16 cellular contexts compared by ENCODE assay signal in the genomic region with DNA sequence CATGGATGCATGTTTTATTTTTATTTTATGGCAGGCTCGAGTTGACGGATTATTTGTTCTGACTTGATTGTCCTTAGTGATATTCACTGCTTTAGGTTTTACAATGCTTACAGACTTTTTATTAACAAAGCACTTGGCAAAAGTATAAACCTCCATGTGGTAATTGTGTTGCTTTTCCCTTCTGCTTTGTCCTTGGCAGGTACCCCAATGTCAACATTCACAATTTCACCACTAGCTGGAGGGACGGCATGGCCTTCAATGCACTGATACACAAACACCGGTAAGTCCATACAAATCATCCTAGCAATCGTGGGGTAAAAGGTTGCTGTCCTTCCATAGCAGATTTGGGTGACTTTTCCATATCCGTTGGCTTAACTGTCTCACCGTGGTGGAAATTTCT.
A peak's percentile ranks its signal among the peaks of the same experiment; 100 is the strongest.
DNase-seq lines count a peak whose midpoint lies in the region; ATAC-seq and TF ChIP-seq lines count a peak whose summit lies in the region.
"Had no signal": no experiment of that assay in that cellular context is flagged by ENCODE, and none has a peak within 500 bp of the region (broad histone marks: within the 10 kb centered on the region; RNA-seq: fewer than 3 reads in every experiment).

No MANE protein-coding gene starts in this region.

- no peak overlapping the region for H3K4me3 ChIP-seq in gastroesophageal sphincter
- no peak overlapping the region for H3K4me3 ChIP-seq in upper lobe of left lung

- ATAC-seq in activated naive CD8-positive, alpha-beta T cell treated with anti-CD3 and anti-CD28 coated beads, Interleukin-2, amount 50 U/mL, for 24 hours = no peak
- peak; percentile 70 for ATAC-seq in gastroesophageal sphincter
- no peak for ATAC-seq in upper lobe of left lung (ENCODE audit: low FRiP score in 2 of 2)
- ATAC-seq in GM19397 (IDR thresholded peaks at IDR 0.05; ENCODE audit: unreplicated experiment) = no peak

- H3K4me3 Mint-ChIP-seq in activated naive CD8-positive, alpha-beta T cell = no peak overlapping the region
- no peak overlapping the region for H3K4me3 Mint-ChIP-seq in activated naive CD8-positive, alpha-beta T cell treated with anti-CD3 and anti-CD28 coated beads, Interleukin-2, amount 50 U/mL, for 24 hours
- H3K4me3 Mint-ChIP-seq in nephron progenitor cell = no peak overlapping the region

- H3K36me3 Mint-ChIP-seq in activated naive CD8-positive, alpha-beta T cell = peaks cover 8% of the 10 kb centered on the region
- H3K36me3 Mint-ChIP-seq in activated naive CD8-positive, alpha-beta T cell treated with anti-CD3 and anti-CD28 coated beads, Interleukin-2, amount 50 U/mL, for 24 hours (ENCODE audit: low read depth) = peaks cover 37% of the 10 kb centered on the region
- peaks cover 61% of the 10 kb centered on the region for H3K36me3 Mint-ChIP-seq in nephron progenitor cell (ENCODE audit: low read depth)

- peak overlapping the region in 3 of 4 donors; percentile 29 to 70 (median 55) for H3K27ac ChIP-seq in gastroesophageal sphincter
- H3K27ac ChIP-seq in upper lobe of left lung = peak overlapping the region in 3 of 4 donors; percentile 7 to 80 (median 76)

- peak overlapping the region; percentile 54 for H3K27ac Mint-ChIP-seq in activated naive CD8-positive, alpha-beta T cell
- no peak overlapping the region for H3K27ac Mint-ChIP-seq in activated naive CD8-positive, alpha-beta T cell treated with anti-CD3 and anti-CD28 coated beads, Interleukin-2, amount 50 U/mL, for 24 hours
- H3K27ac Mint-ChIP-seq in nephron progenitor cell = peak overlapping the region; percentile 35

- no peaks in the 10 kb centered on the region for H3K9me3 Mint-ChIP-seq in activated naive CD8-positive, alpha-beta T cell (ENCODE audit: low read depth)
- H3K9me3 Mint-ChIP-seq in activated naive CD8-positive, alpha-beta T cell treated with anti-CD3 and anti-CD28 coated beads, Interleukin-2, amount 50 U/mL, for 24 hours = no peaks in the 10 kb centered on the region
- H3K9me3 Mint-ChIP-seq in nephron progenitor cell = no peaks in the 10 kb centered on the region

- TF ChIP-seq POLR2A in gastroesophageal sphincter (IDR thresholded peaks at IDR 0.05) (no peak), upper lobe of left lung (IDR thresholded peaks at IDR 0.05) (no peak)

- peaks cover 38% of the 10 kb centered on the region for H3K4me1 Mint-ChIP-seq in activated naive CD8-positive, alpha-beta T cell (ENCODE audit: low read depth)
- peaks cover 23% of the 10 kb centered on the region for H3K4me1 Mint-ChIP-seq in activated naive CD8-positive, alpha-beta T cell treated with anti-CD3 and anti-CD28 coated beads, Interleukin-2, amount 50 U/mL, for 24 hours
- H3K4me1 Mint-ChIP-seq in nephron progenitor cell = peaks cover 20% of the 10 kb centered on the region

- TF ChIP-seq EP300 in gastroesophageal sphincter (IDR thresholded peaks at IDR 0.05) = no peak
- TF ChIP-seq EP300 in upper lobe of left lung (IDR thresholded peaks at IDR 0.05) = no peak

- H3K36me3 ChIP-seq in gastroesophageal sphincter = peaks cover 4 to 58% of the 10 kb centered on the region in 2 donors
- H3K36me3 ChIP-seq in upper lobe of left lung = peaks cover 7 to 81% (median 45%) of the 10 kb centered on the region in 4 donors

- peak in 1 of 4 experiments; percentile 38 for TF ChIP-seq CTCF in gastroesophageal sphincter (IDR thresholded peaks at IDR 0.05)
- TF ChIP-seq CTCF in nephron progenitor cell (IDR thresholded peaks at IDR 0.05) = no peak
- TF ChIP-seq CTCF in upper lobe of left lung (IDR thresholded peaks at IDR 0.05) = no peak

- no peaks in the 10 kb centered on the region for H3K27me3 ChIP-seq in gastroesophageal sphincter
- no peaks in the 10 kb centered on the region for H3K27me3 ChIP-seq in upper lobe of left lung

- WGBS in gastroesophageal sphincter (ENCODE audit: low coverage in 1 of 2), 2 donors = 34 to 44% methylated on average over 6 to 7 of the region's 7 CpGs
- 71 to 72% methylated on average over 7 of the region's 7 CpGs for WGBS in upper lobe of left lung, 2 donors

- DNase-seq in activated naive CD8-positive, alpha-beta T cell treated with anti-CD3 and anti-CD28 coated beads, Interleukin-2, amount 50 U/mL, for 24 hours = no peak
- DNase-seq in nephron progenitor cell (no peak), upper lobe of left lung (no peak), SIG-M5 treated with dmso at 0.1 percent for 504 hours (lab: John Stamatoyannopoulos, UW; ENCODE audit: unreplicated experiment) (no peak), SIG-M5 (lab: John Stamatoyannopoulos, UW) (no peak)
- DNase-seq: 8988T, C1 segment of cervical spinal cord, H7, Karpas-422, NCI-H1105 treated with DMSO at 0.1 percent for 48 hours, NCI-H187 treated with DMSO at 0.1 percent for 48 hours, NCI-H2171, NCI-H82 had no signal

- no peaks in the 10 kb centered on the region for H3K27me3 Mint-ChIP-seq in activated naive CD8-positive, alpha-beta T cell
- no peaks in the 10 kb centered on the region for H3K27me3 Mint-ChIP-seq in activated naive CD8-positive, alpha-beta T cell treated with anti-CD3 and anti-CD28 coated beads, Interleukin-2, amount 50 U/mL, for 24 hours
- no peaks in the 10 kb centered on the region for H3K27me3 Mint-ChIP-seq in nephron progenitor cell (ENCODE audit: low read depth, poor library complexity)

- no peaks in the 10 kb centered on the region for H3K9me3 ChIP-seq in gastroesophageal sphincter
- H3K9me3 ChIP-seq in upper lobe of left lung = no peaks in the 10 kb centered on the region

- H3K4me1 ChIP-seq in gastroesophageal sphincter (peaks cover 16 to 82% (median 41%) of the 10 kb centered on the region in 3 donors), upper lobe of left lung (peaks cover 48 to 76% (median 63%) of the 10 kb centered on the region in 4 donors)
